In the genomic region with DNA sequence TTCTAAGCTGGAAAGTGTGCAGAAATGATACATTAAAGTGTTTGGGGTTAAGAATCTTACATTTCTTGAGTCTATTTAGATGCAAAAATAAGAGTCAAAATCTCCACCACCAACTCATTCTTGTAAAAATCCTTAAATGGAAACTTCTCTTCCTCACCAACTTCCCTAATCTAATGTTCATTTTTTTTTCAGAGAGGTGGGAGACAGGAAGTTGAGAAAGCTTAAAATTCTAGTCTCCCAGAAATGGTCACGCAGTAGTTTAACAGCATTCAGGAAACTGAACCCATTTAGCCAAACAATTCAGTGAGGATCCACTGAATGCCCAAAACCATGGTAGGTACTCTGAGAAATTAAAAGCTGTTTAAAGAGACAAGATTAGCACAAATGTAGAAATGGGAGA, we compare ENCODE assay signal across 17 cellular contexts.
"Had no signal": no experiment of that assay in that cellular context is flagged by ENCODE, and none has a peak within 500 bp of the region (broad histone marks: within the 10 kb centered on the region; RNA-seq: fewer than 3 reads in every experiment).

No MANE protein-coding gene starts in this region.

- H3K4me1 Mint-ChIP-seq: activated naive CD8-positive, alpha-beta T cell treated with anti-CD3 and anti-CD28 coated beads, Interleukin-2, amount 50 U/mL, for 24 hours had no signal

- H3K27me3 ChIP-seq: ascending aorta, heart left ventricle, right lobe of liver had no signal

- H3K4me3 ChIP-seq: ascending aorta, heart left ventricle, psoas muscle, right lobe of liver had no signal

- H3K36me3 Mint-ChIP-seq: natural killer cell treated with Interleukin-12 subunit alpha and Interleukin-12 subunit beta and Interleukin-15 and Interleukin-18, amount 100 ng/mL, for 72 hours; WTC11 had no signal

- H3K9me3 Mint-ChIP-seq: activated naive CD8-positive, alpha-beta T cell treated with anti-CD3 and anti-CD28 coated beads, Interleukin-2, amount 50 U/mL, for 24 hours; natural killer cell treated with Interleukin-12 subunit alpha and Interleukin-12 subunit beta and Interleukin-15 and Interleukin-18, amount 100 ng/mL, for 72 hours had no signal

- DNase-seq: activated CD4-positive, alpha-beta T cell treated with anti-CD3 and anti-CD28 coated beads for 48 hours; activated CD8-positive, alpha-beta memory T cell treated with anti-CD3 and anti-CD28 coated beads for 24 hours; activated naive CD4-positive, alpha-beta T cell treated with Interleukin-2 at 50 U/mL for 16 hours; activated naive CD8-positive, alpha-beta T cell treated with anti-CD3 and anti-CD28 coated beads, Interleukin-2, amount 50 U/mL, for 24 hours; foreskin melanocyte; heart left ventricle; left colon; mesenchymal stem cell; occipital lobe; psoas muscle; right lobe of liver; stimulated activated CD4-positive, alpha-beta T cell treated with anti-CD3 and anti-CD28 coated beads, Interleukin-2, amount 100 ng/mL, for 48 hours; stimulated activated naive CD8-positive, alpha-beta T cell treated with anti-CD3 and anti-CD28 coated beads, Interleukin-15, Interleukin-2, amounts not matched to agents 100 U/mL and 50 U/mL, for 24 hours; T-helper 9 cell had no signal

- H3K27ac Mint-ChIP-seq: activated naive CD8-positive, alpha-beta T cell treated with anti-CD3 and anti-CD28 coated beads, Interleukin-2, amount 50 U/mL, for 24 hours; natural killer cell treated with Interleukin-12 subunit alpha and Interleukin-12 subunit beta and Interleukin-15 and Interleukin-18, amount 100 ng/mL, for 72 hours; WTC11 had no signal

- H3K27me3 Mint-ChIP-seq: activated naive CD8-positive, alpha-beta T cell treated with anti-CD3 and anti-CD28 coated beads, Interleukin-2, amount 50 U/mL, for 24 hours had no signal

- H3K9me3 ChIP-seq: ascending aorta, heart left ventricle, psoas muscle, right lobe of liver had no signal

- H3K4me3 Mint-ChIP-seq: activated naive CD8-positive, alpha-beta T cell treated with anti-CD3 and anti-CD28 coated beads, Interleukin-2, amount 50 U/mL, for 24 hours; natural killer cell treated with Interleukin-12 subunit alpha and Interleukin-12 subunit beta and Interleukin-15 and Interleukin-18, amount 100 ng/mL, for 72 hours; WTC11 had no signal

- H3K27ac ChIP-seq: psoas muscle had no signal

- ATAC-seq: activated naive CD8-positive, alpha-beta T cell treated with anti-CD3 and anti-CD28 coated beads, Interleukin-2, amount 50 U/mL, for 24 hours; left colon; natural killer cell treated with Interleukin-12 subunit alpha and Interleukin-12 subunit beta and Interleukin-15 and Interleukin-18, amount 100 ng/mL, for 72 hours; psoas muscle; stimulated activated naive CD8-positive, alpha-beta T cell treated with anti-CD3 and anti-CD28 coated beads, Interleukin-15, Interleukin-2, amounts not matched to agents 100 U/mL and 50 U/mL, for 24 hours; WTC11 had no signal

- H3K36me3 ChIP-seq: ascending aorta, heart left ventricle, right lobe of liver had no signal

- H3K4me1 ChIP-seq: ascending aorta had no signal
